Comparison of ENCODE assay signal across 36 cellular contexts in genomic region chr4:109243871-109244270, GRCh38. TPM values are rescaled to one million over a fixed set of nuclear protein-coding genes. Genes with fewer than 3 reads are reported as not detected.
"Had no signal": no experiment of that assay in that cellular context is flagged by ENCODE, and none has a peak within 500 bp of the region (broad histone marks: within the 10 kb centered on the region; RNA-seq: fewer than 3 reads in every experiment).

No MANE protein-coding gene starts in this region.

- H3K4me1 Mint-ChIP-seq: activated CD4-positive, alpha-beta T cell treated with anti-CD3 and anti-CD28 coated beads for 36 hours; activated CD4-positive, alpha-beta T cell treated with anti-CD3 and anti-CD28 coated beads, Interleukin-2, amount 10 ng/mL, durations not matched to agents 24 days and 14 days; activated CD8-positive, alpha-beta memory T cell treated with anti-CD3 and anti-CD28 coated beads, Interleukin-2, amount 10 ng/mL, durations not matched to agents 7 days and 5 days; activated naive CD4-positive, alpha-beta T cell treated with anti-CD3 and anti-CD28 coated beads, Interleukin-2, amount 50 U/mL, for 24 hours; activated naive CD8-positive, alpha-beta T cell treated with anti-CD3 and anti-CD28 coated beads for 36 hours; activated naive CD8-positive, alpha-beta T cell treated with anti-CD3 and anti-CD28 coated beads, Interleukin-2, amount 50 U/mL, for 24 hours had no signal

- ATAC-seq: activated CD4-positive, alpha-beta T cell treated with anti-CD3 and anti-CD28 coated beads for 36 hours; activated CD8-positive, alpha-beta memory T cell treated with anti-CD3 and anti-CD28 coated beads, Interleukin-2, amount 10 ng/mL, durations not matched to agents 7 days and 5 days; activated CD8-positive, alpha-beta T cell treated with anti-CD3 and anti-CD28 coated beads, Interleukin-2, amount 10 ng/mL, durations not matched to agents 7 days and 5 days; activated naive CD8-positive, alpha-beta T cell treated with anti-CD3 and anti-CD28 coated beads, Interleukin-2, amount 50 U/mL, for 24 hours; foreskin keratinocyte; gastroesophageal sphincter had no signal

- H3K27ac ChIP-seq: adrenal gland, breast epithelium, cardiac muscle cell, coronary artery, dorsolateral prefrontal cortex, esophagus muscularis mucosa, foreskin keratinocyte, gastroesophageal sphincter had no signal

- H3K27me3 ChIP-seq: adrenal gland, breast epithelium, cardiac muscle cell, dorsolateral prefrontal cortex, esophagus muscularis mucosa, foreskin keratinocyte, gastroesophageal sphincter had no signal

- H3K36me3 Mint-ChIP-seq: activated CD4-positive, alpha-beta memory T cell treated with anti-CD3 and anti-CD28 coated beads for 36 hours; activated CD8-positive, alpha-beta memory T cell treated with anti-CD3 and anti-CD28 coated beads, Interleukin-2, amount 10 ng/mL, durations not matched to agents 7 days and 5 days; activated naive CD4-positive, alpha-beta T cell treated with anti-CD3 and anti-CD28 coated beads, Interleukin-2, amount 50 U/mL, for 24 hours; activated naive CD8-positive, alpha-beta T cell treated with anti-CD3 and anti-CD28 coated beads for 36 hours; brain had no signal

- H3K36me3 ChIP-seq: adrenal gland, breast epithelium, cardiac muscle cell, esophagus muscularis mucosa, gastroesophageal sphincter had no signal

- DNase-seq: activated CD4-positive, alpha-beta memory T cell treated with anti-CD3 and anti-CD28 coated beads for 36 hours; activated CD4-positive, alpha-beta T cell treated with anti-CD3 and anti-CD28 coated beads for 36 hours; activated CD4-positive, alpha-beta T cell treated with anti-CD3 and anti-CD28 coated beads, Interleukin-2, amount 10 ng/mL, durations not matched to agents 24 days and 14 days; activated CD4-positive, CD25-positive, alpha-beta regulatory T cell; activated CD4-positive, CD25-positive, alpha-beta regulatory T cell treated with anti-CD3 and anti-CD28 coated beads, Interleukin-2, amount 50 U/mL, for 72 hours; activated CD8-positive, alpha-beta memory T cell treated with anti-CD3 and anti-CD28 coated beads, Interleukin-2, amount 10 ng/mL, durations not matched to agents 7 days and 5 days; activated CD8-positive, alpha-beta memory T cell treated with anti-CD3 and anti-CD28 coated beads, Interleukin-2, amount 50 U/mL, for 4 hours; activated CD8-positive, alpha-beta T cell treated with anti-CD3 and anti-CD28 coated beads, Interleukin-2, amount 10 ng/mL, durations not matched to agents 7 days and 5 days; activated effector memory CD4-positive, alpha-beta T cell treated with anti-CD3 and anti-CD28 coated beads, Interleukin-2, amount 50 U/mL, for 16 hours; activated naive CD4-positive, alpha-beta T cell treated with anti-CD3 and anti-CD28 coated beads for 36 hours; activated naive CD8-positive, alpha-beta T cell treated with anti-CD3 and anti-CD28 coated beads for 36 hours; activated naive CD8-positive, alpha-beta T cell treated with anti-CD3 and anti-CD28 coated beads, Interleukin-2, amount 50 U/mL, for 24 hours; activated T-cell treated with anti-CD3 and anti-CD28 coated beads, Interleukin-2, amount 50 U/mL, for 1 hour; activated T-cell treated with anti-CD3 and anti-CD28 coated beads, Interleukin-2, amount 50 U/mL, for 48 hours; adrenal gland; amygdala; aorta; central memory CD4-positive, alpha-beta T cell; cerebellar nuclear complex; dorsolateral prefrontal cortex; effector memory CD4-positive, alpha-beta T cell; erythroblast; foreskin keratinocyte; T-helper 2 cell had no signal

- H3K4me3 Mint-ChIP-seq: activated CD4-positive, alpha-beta memory T cell treated with anti-CD3 and anti-CD28 coated beads for 36 hours; activated CD4-positive, alpha-beta T cell treated with anti-CD3 and anti-CD28 coated beads for 36 hours; activated CD4-positive, alpha-beta T cell treated with anti-CD3 and anti-CD28 coated beads, Interleukin-2, amount 10 ng/mL, durations not matched to agents 24 days and 14 days; activated CD8-positive, alpha-beta memory T cell treated with anti-CD3 and anti-CD28 coated beads, Interleukin-2, amount 10 ng/mL, durations not matched to agents 7 days and 5 days; activated CD8-positive, alpha-beta T cell treated with anti-CD3 and anti-CD28 coated beads, Interleukin-2, amount 10 ng/mL, durations not matched to agents 7 days and 5 days; activated naive CD4-positive, alpha-beta T cell treated with anti-CD3 and anti-CD28 coated beads for 36 hours; activated naive CD4-positive, alpha-beta T cell treated with anti-CD3 and anti-CD28 coated beads, Interleukin-2, amount 50 U/mL, for 24 hours; activated naive CD8-positive, alpha-beta T cell treated with anti-CD3 and anti-CD28 coated beads for 36 hours; activated naive CD8-positive, alpha-beta T cell treated with anti-CD3 and anti-CD28 coated beads, Interleukin-2, amount 50 U/mL, for 24 hours; activated T-helper 1 cell treated with anti-CD3 and anti-CD28 coated beads, Interleukin-12 subunit alpha, Interleukin-12 subunit beta, Interleukin-2, Interleukin-4 antibody, amounts not matched to agents 30 ng/mL and 10 ng/mL and 1 ng/mL, durations not matched to agents 14 hours and 24 hours and 36 hours; brain; dendritic cell treated with granulocyte-macrophage colony-stimulating factor and Interleukin-4, amounts not matched to agents 40 ng/mL and 50 ng/mL, for 4 days had no signal

- H3K27me3 Mint-ChIP-seq: activated CD4-positive, alpha-beta memory T cell treated with anti-CD3 and anti-CD28 coated beads for 36 hours; activated CD4-positive, alpha-beta T cell treated with anti-CD3 and anti-CD28 coated beads for 36 hours; activated CD8-positive, alpha-beta memory T cell treated with anti-CD3 and anti-CD28 coated beads, Interleukin-2, amount 10 ng/mL, durations not matched to agents 7 days and 5 days; activated naive CD4-positive, alpha-beta T cell treated with anti-CD3 and anti-CD28 coated beads, Interleukin-2, amount 50 U/mL, for 24 hours; activated naive CD8-positive, alpha-beta T cell treated with anti-CD3 and anti-CD28 coated beads for 36 hours; activated naive CD8-positive, alpha-beta T cell treated with anti-CD3 and anti-CD28 coated beads, Interleukin-2, amount 50 U/mL, for 24 hours; brain; dendritic cell treated with granulocyte-macrophage colony-stimulating factor and Interleukin-4, amounts not matched to agents 40 ng/mL and 50 ng/mL, for 4 days had no signal

- H3K4me1 ChIP-seq: adrenal gland, breast epithelium, esophagus muscularis mucosa, foreskin keratinocyte, gastroesophageal sphincter had no signal

- H3K9me3 Mint-ChIP-seq: activated CD4-positive, alpha-beta memory T cell treated with anti-CD3 and anti-CD28 coated beads for 36 hours; activated naive CD4-positive, alpha-beta T cell treated with anti-CD3 and anti-CD28 coated beads for 36 hours; activated naive CD4-positive, alpha-beta T cell treated with anti-CD3 and anti-CD28 coated beads, Interleukin-2, amount 50 U/mL, for 24 hours; activated naive CD8-positive, alpha-beta T cell treated with anti-CD3 and anti-CD28 coated beads for 36 hours; activated naive CD8-positive, alpha-beta T cell treated with anti-CD3 and anti-CD28 coated beads, Interleukin-2, amount 50 U/mL, for 24 hours; activated T-helper 1 cell treated with anti-CD3 and anti-CD28 coated beads, Interleukin-12 subunit alpha, Interleukin-12 subunit beta, Interleukin-2, Interleukin-4 antibody, amounts not matched to agents 30 ng/mL and 10 ng/mL and 1 ng/mL, durations not matched to agents 14 hours and 24 hours and 36 hours; activated T-helper 2 cell treated with anti-CD3 and anti-CD28 coated beads, Interferon-gamma antibody, Interleukin-2, Interleukin-4, amounts not matched to agents 10 μg/mL and 5 μg/mL and 100 μg/mL, durations not matched to agents 14 hours and 24 hours and 36 hours; brain; dendritic cell treated with granulocyte-macrophage colony-stimulating factor and Interleukin-4, amounts not matched to agents 40 ng/mL and 50 ng/mL, for 4 days had no signal

- H3K9me3 ChIP-seq: adrenal gland, breast epithelium, esophagus muscularis mucosa, gastroesophageal sphincter had no signal

- H3K4me3 ChIP-seq: adrenal gland, breast epithelium, cardiac muscle cell, coronary artery, dorsolateral prefrontal cortex, esophagus muscularis mucosa, gastroesophageal sphincter had no signal

- H3K27ac Mint-ChIP-seq: activated CD4-positive, alpha-beta memory T cell treated with anti-CD3 and anti-CD28 coated beads for 36 hours; activated CD4-positive, alpha-beta T cell treated with anti-CD3 and anti-CD28 coated beads for 36 hours; activated CD4-positive, alpha-beta T cell treated with anti-CD3 and anti-CD28 coated beads, Interleukin-2, amount 10 ng/mL, durations not matched to agents 24 days and 14 days; activated CD8-positive, alpha-beta memory T cell treated with anti-CD3 and anti-CD28 coated beads, Interleukin-2, amount 10 ng/mL, durations not matched to agents 7 days and 5 days; activated CD8-positive, alpha-beta T cell treated with anti-CD3 and anti-CD28 coated beads, Interleukin-2, amount 10 ng/mL, durations not matched to agents 7 days and 5 days; activated naive CD4-positive, alpha-beta T cell treated with anti-CD3 and anti-CD28 coated beads for 36 hours; activated naive CD4-positive, alpha-beta T cell treated with anti-CD3 and anti-CD28 coated beads, Interleukin-2, amount 50 U/mL, for 24 hours; activated naive CD8-positive, alpha-beta T cell treated with anti-CD3 and anti-CD28 coated beads for 36 hours; activated naive CD8-positive, alpha-beta T cell treated with anti-CD3 and anti-CD28 coated beads, Interleukin-2, amount 50 U/mL, for 24 hours; activated T-helper 1 cell treated with anti-CD3 and anti-CD28 coated beads, Interleukin-12 subunit alpha, Interleukin-12 subunit beta, Interleukin-2, Interleukin-4 antibody, amounts not matched to agents 30 ng/mL and 10 ng/mL and 1 ng/mL, durations not matched to agents 14 hours and 24 hours and 36 hours; activated T-helper 2 cell treated with anti-CD3 and anti-CD28 coated beads, Interferon-gamma antibody, Interleukin-2, Interleukin-4, amounts not matched to agents 10 μg/mL and 5 μg/mL and 100 μg/mL, durations not matched to agents 14 hours and 24 hours and 36 hours; brain; dendritic cell treated with granulocyte-macrophage colony-stimulating factor and Interleukin-4, amounts not matched to agents 40 ng/mL and 50 ng/mL, for 4 days had no signal

RNA-seq across cellular contexts. Expression of gene COL25A1, which starts 58.6 kb away (rescaled TPM):
- total RNA-seq: activated CD4-positive, alpha-beta memory T cell treated with anti-CD3 and anti-CD28 coated beads for 36 hours; activated CD4-positive, alpha-beta T cell treated with anti-CD3 and anti-CD28 coated beads for 36 hours; activated CD4-positive, alpha-beta T cell treated with anti-CD3 and anti-CD28 coated beads, Interleukin-2, amount 10 ng/mL, durations not matched to agents 24 days and 14 days; activated CD8-positive, alpha-beta memory T cell treated with anti-CD3 and anti-CD28 coated beads for 36 hours; activated CD8-positive, alpha-beta memory T cell treated with anti-CD3 and anti-CD28 coated beads, Interleukin-2, amount 10 ng/mL, durations not matched to agents 7 days and 5 days; activated CD8-positive, alpha-beta T cell treated with anti-CD3 and anti-CD28 coated beads, Interleukin-2, amount 10 ng/mL, durations not matched to agents 7 days and 5 days; activated naive CD4-positive, alpha-beta T cell treated with anti-CD3 and anti-CD28 coated beads for 36 hours; activated T-helper 1 cell treated with anti-CD3 and anti-CD28 coated beads, Interleukin-12 subunit alpha, Interleukin-12 subunit beta, Interleukin-2, Interleukin-4 antibody, amounts not matched to agents 30 ng/mL and 10 ng/mL and 1 ng/mL, durations not matched to agents 14 hours and 24 hours and 36 hours; activated T-helper 2 cell treated with anti-CD3 and anti-CD28 coated beads, Interferon-gamma antibody, Interleukin-2, Interleukin-4, amounts not matched to agents 10 μg/mL and 5 μg/mL and 100 μg/mL, durations not matched to agents 14 hours and 24 hours and 36 hours; foreskin keratinocyte; T-helper 1 cell treated with Interleukin-12 subunit alpha and Interleukin-12 subunit beta and Interleukin-4 antibody, amounts not matched to agents 30 ng/mL and 1 ng/mL, for 36 hours had no signal
- polyA plus RNA-seq: foreskin keratinocyte had no signal
